Comparison of ENCODE assay signal across 18 cellular contexts in genomic region chr22:45915841-45916240, GRCh38.
DNase-seq lines count a peak whose midpoint lies in the region; ATAC-seq and TF ChIP-seq lines count a peak whose summit lies in the region.
"Had no signal": no experiment of that assay in that cellular context is flagged by ENCODE, and none has a peak within 500 bp of the region (broad histone marks: within the 10 kb centered on the region; RNA-seq: fewer than 3 reads in every experiment).

No MANE protein-coding gene starts in this region.

- BruUV-seq in Calu3 (replicated peaks; lab: Mats Ljungman, UMichigan), result no TSS peak

- no peaks in the 10 kb centered on the region for H3K79me2 ChIP-seq in neural progenitor cell (ENCODE audit: low read depth)

- H3K4me1 Mint-ChIP-seq in Calu3 (ENCODE audit: low read depth, unreplicated experiment), result peaks cover 72% of the 10 kb centered on the region
- peaks cover 23% of the 10 kb centered on the region for H3K4me1 Mint-ChIP-seq in neural progenitor cell
- no peaks in the 10 kb centered on the region for H3K4me1 Mint-ChIP-seq in progenitor cell of endocrine pancreas (ENCODE audit: low read depth)
- no peaks in the 10 kb centered on the region for H3K4me1 Mint-ChIP-seq in glutamatergic neuron (ENCODE audit: low read depth, unreplicated experiment)
- H3K4me1 Mint-ChIP-seq: CD4-positive, alpha-beta memory T cell; CD4-positive, CD25-positive, alpha-beta regulatory T cell; CD8-positive, alpha-beta memory T cell had no signal

- no peaks in the 10 kb centered on the region for H3K27me3 ChIP-seq in neural progenitor cell
- H3K27me3 ChIP-seq: BE2C, BLaER1 had no signal

- H3K27ac ChIP-seq in RWPE1 (peak overlapping the region; percentile 19; the same call in 1 of the 2 replicates), neural progenitor cell (no peak overlapping the region)
- H3K27ac ChIP-seq: BLaER1 had no signal

- DNase-seq in Calu3, result no peak
- DNase-seq in RWPE1 (ENCODE audit: low spot score), result no peak
- DNase-seq in neural progenitor cell (ENCODE audit: low spot score), result no peak
- DNase-seq in progenitor cell of endocrine pancreas (ENCODE audit: low spot score, unreplicated experiment), result no peak
- no peak for DNase-seq in SKM-1 (lab: John Stamatoyannopoulos, UW; ENCODE audit: unreplicated experiment)
- no peak for DNase-seq in glutamatergic neuron
- DNase-seq: 8988T; BE2C; C1 segment of cervical spinal cord; CD4-positive, alpha-beta memory T cell; CD4-positive, CD25-positive, alpha-beta regulatory T cell; CD8-positive, alpha-beta memory T cell; COR-L47; DMS79 treated with DMSO at 0.1 percent for 48 hours; GF-D8 had no signal

- CTCF ChIA-PET in Calu3 (lab: Charles Lee) (no interaction called here), RWPE1 (lab: Yijun Ruan, JAX) (no interaction called here)

- peaks cover 1% of the 10 kb centered on the region for H3K4me1 ChIP-seq in neural progenitor cell

- peaks cover 4% of the 10 kb centered on the region for H3F3A ChIP-seq in neural progenitor cell (ENCODE audit: low read depth)

- intact Hi-C loops in Calu3 (cut with micrococcal nuclease; ENCODE audit: unreplicated experiment), result no loop called here

- no peak overlapping the region for H3K4me2 ChIP-seq in neural progenitor cell

- no peak overlapping the region for H3K4me3 Mint-ChIP-seq in Calu3 (ENCODE audit: low read depth, unreplicated experiment)
- peak overlapping the region; percentile 25 for H3K4me3 Mint-ChIP-seq in neural progenitor cell
- H3K4me3 Mint-ChIP-seq in progenitor cell of endocrine pancreas (ENCODE audit: low read depth), result no peak overlapping the region
- H3K4me3 Mint-ChIP-seq in glutamatergic neuron (ENCODE audit: unreplicated experiment), result no peak overlapping the region
- H3K4me3 Mint-ChIP-seq: CD14-positive monocyte; CD4-positive, alpha-beta memory T cell; CD4-positive, CD25-positive, alpha-beta regulatory T cell; CD8-positive, alpha-beta memory T cell had no signal

- no peak overlapping the region for H3K9ac ChIP-seq in neural progenitor cell
- H3K9ac ChIP-seq: BLaER1 had no signal

- H3K9me3 Mint-ChIP-seq in Calu3 (ENCODE audit: low read depth, unreplicated experiment) (peaks cover 5% of the 10 kb centered on the region), neural progenitor cell (peaks cover 6% of the 10 kb centered on the region), progenitor cell of endocrine pancreas (ENCODE audit: low read depth) (no peaks in the 10 kb centered on the region), glutamatergic neuron (ENCODE audit: unreplicated experiment) (peaks cover 11% of the 10 kb centered on the region)
- H3K9me3 Mint-ChIP-seq: CD4-positive, CD25-positive, alpha-beta regulatory T cell; CD8-positive, alpha-beta memory T cell had no signal

- no peak for ATAC-seq in GM18870 (IDR thresholded peaks at IDR 0.05; ENCODE audit: unreplicated experiment)

- no peak for TF ChIP-seq CTCF in Calu3 (IDR thresholded peaks at IDR 0.05; ENCODE audit: unreplicated experiment)
- no peak for TF ChIP-seq CTCF in RWPE1 (conservative IDR thresholded peaks at IDR 0.05; ENCODE audit: low read depth)
- TF ChIP-seq CTCF in neural progenitor cell (IDR thresholded peaks at IDR 0.05), result no peak
- TF ChIP-seq CTCF in progenitor cell of endocrine pancreas (IDR thresholded peaks at IDR 0.05; ENCODE audit: unreplicated experiment), result no peak
- TF ChIP-seq CTCF in glutamatergic neuron (IDR thresholded peaks at IDR 0.05; ENCODE audit: partially characterized antibody, unreplicated experiment), result no peak

- POLR2A ChIA-PET in RWPE1 (lab: Yijun Ruan, JAX; ENCODE audit: low non-redundant PET), result no interaction called here

- H3K36me3 Mint-ChIP-seq in Calu3 (ENCODE audit: insufficient read depth, unreplicated experiment) (peaks cover 87% of the 10 kb centered on the region), neural progenitor cell (peaks cover 8% of the 10 kb centered on the region), progenitor cell of endocrine pancreas (ENCODE audit: insufficient read depth) (no peaks in the 10 kb centered on the region), glutamatergic neuron (ENCODE audit: unreplicated experiment) (no peaks in the 10 kb centered on the region)
- H3K36me3 Mint-ChIP-seq: CD4-positive, alpha-beta memory T cell; CD4-positive, CD25-positive, alpha-beta regulatory T cell; CD8-positive, alpha-beta memory T cell had no signal

- H3K9me3 ChIP-seq in neural progenitor cell (ENCODE audit: low read depth), result no peaks in the 10 kb centered on the region
- H3K9me3 ChIP-seq: BE2C had no signal

- no peak overlapping the region for H2AFZ ChIP-seq in neural progenitor cell (replicated peaks)

- H3K27me3 Mint-ChIP-seq in Calu3 (ENCODE audit: unreplicated experiment) (no peaks in the 10 kb centered on the region), neural progenitor cell (ENCODE audit: insufficient read depth, low read depth) (peaks cover 16% of the 10 kb centered on the region), progenitor cell of endocrine pancreas (peaks cover 19% of the 10 kb centered on the region), glutamatergic neuron (ENCODE audit: unreplicated experiment) (peaks cover 7% of the 10 kb centered on the region)
- H3K27me3 Mint-ChIP-seq: CD4-positive, CD25-positive, alpha-beta regulatory T cell had no signal

- H4K20me1 ChIP-seq in neural progenitor cell (ENCODE audit: low read depth), result no peaks in the 10 kb centered on the region

- no peak overlapping the region for H3K4me3 ChIP-seq in neural progenitor cell
- H3K4me3 ChIP-seq: BLaER1 had no signal

- no peaks in the 10 kb centered on the region for H3K36me3 ChIP-seq in neural progenitor cell
- H3K36me3 ChIP-seq: BE2C, BLaER1 had no signal

- peak overlapping the region; percentile 58 for H3K27ac Mint-ChIP-seq in Calu3 (ENCODE audit: unreplicated experiment)
- peak overlapping the region; percentile 91 for H3K27ac Mint-ChIP-seq in neural progenitor cell
- peak overlapping the region; percentile 59 for H3K27ac Mint-ChIP-seq in progenitor cell of endocrine pancreas
- H3K27ac Mint-ChIP-seq in glutamatergic neuron (ENCODE audit: unreplicated experiment), result no peak overlapping the region
- H3K27ac Mint-ChIP-seq: CD4-positive, alpha-beta memory T cell; CD4-positive, CD25-positive, alpha-beta regulatory T cell; CD8-positive, alpha-beta memory T cell had no signal
